In the genomic region with DNA sequence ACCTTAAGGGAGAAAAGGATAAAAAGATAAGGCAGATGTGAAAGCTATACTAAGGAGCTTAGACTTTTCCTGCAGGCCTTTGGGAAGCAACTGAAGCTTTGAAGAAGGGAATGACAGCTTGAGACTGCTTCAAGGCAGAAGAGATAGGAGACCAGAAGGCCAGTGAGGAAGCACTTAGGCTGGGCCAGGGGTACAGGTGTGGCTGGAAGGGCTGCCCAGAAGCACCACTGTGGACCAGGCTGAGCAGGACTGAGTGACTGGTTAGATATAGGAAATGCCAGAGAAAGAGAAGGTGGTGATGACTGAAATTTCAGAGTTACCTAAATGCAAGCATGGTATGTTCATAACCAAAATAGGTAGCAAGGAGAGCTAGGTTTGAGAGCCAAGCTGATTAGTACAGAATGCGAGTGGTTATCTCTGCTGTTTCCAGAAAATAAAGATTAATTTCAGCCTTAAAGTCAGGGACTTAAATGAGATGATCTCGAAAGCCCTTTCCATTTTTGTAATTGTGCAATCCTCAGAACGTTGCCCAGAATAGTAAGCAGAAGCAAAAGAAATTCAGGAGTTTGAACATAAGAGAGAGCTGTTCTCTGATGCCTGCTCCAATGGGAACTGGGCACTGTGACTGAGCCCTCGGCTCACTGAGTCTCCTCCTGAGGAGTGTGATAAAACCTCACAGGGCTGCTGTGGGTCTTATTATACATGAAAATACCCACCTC, we compare ENCODE assay signal across 17 cellular contexts. TPM values are rescaled to one million over a fixed set of nuclear protein-coding genes. Genes with fewer than 3 reads are reported as not detected.
DNase-seq lines count a peak whose midpoint lies in the region; ATAC-seq and TF ChIP-seq lines count a peak whose summit lies in the region.
"Had no signal": no experiment of that assay in that cellular context is flagged by ENCODE, and none has a peak within 500 bp of the region (broad histone marks: within the 10 kb centered on the region; RNA-seq: fewer than 3 reads in every experiment).

No MANE protein-coding gene starts in this region.

- H3K9me3 ChIP-seq in BLaER1 treated with 17β-estradiol and CSF1 and Interleukin-3, amounts not matched to agents 10 nM and 100 nM (replicated peaks in 1 of 11): no peaks in the 10 kb centered on the region
- H3K9me3 ChIP-seq in Karpas-422 (ENCODE audit: low read length): no peaks in the 10 kb centered on the region
- H3K9me3 ChIP-seq: adrenal gland, gastroesophageal sphincter, sigmoid colon, testis had no signal

- H3K4me2 ChIP-seq in BLaER1 treated with 17β-estradiol and CSF1 and Interleukin-3, amounts not matched to agents 10 nM and 100 nM: peak overlapping the region in 9 of 11 experiments; percentile 2 to 42 (median 16); a peak in 9 of 22 replicates
- peak overlapping the region; percentile 75 for H3K4me2 ChIP-seq in Karpas-422 (ENCODE audit: low read depth, low read length, poor library complexity, severe bottlenecking)

- H3K9me2 ChIP-seq in Karpas-422 (replicated peaks; ENCODE audit: insufficient read depth, low read length): no peaks in the 10 kb centered on the region

- H3K36me3 ChIP-seq in BLaER1 treated with 17β-estradiol and CSF1 and Interleukin-3, amounts not matched to agents 10 nM and 100 nM: no peaks in the 10 kb centered on the region
- H3K36me3 ChIP-seq in Karpas-422 (ENCODE audit: insufficient read depth, low read length): peaks cover 5% of the 10 kb centered on the region; the same call in 1 of the 2 replicates
- H3K36me3 ChIP-seq: adrenal gland, gastroesophageal sphincter, sigmoid colon had no signal

- no peak overlapping the region for H2AFZ ChIP-seq in Karpas-422 (ENCODE audit: low read length)

- H3K27me3 ChIP-seq in BLaER1 treated with 17β-estradiol and CSF1 and Interleukin-3, amounts not matched to agents 10 nM and 100 nM: no peaks in the 10 kb centered on the region
- no peaks in the 10 kb centered on the region for H3K27me3 ChIP-seq in Karpas-422 (ENCODE audit: low read length)
- H3K27me3 ChIP-seq: adrenal gland, gastroesophageal sphincter, sigmoid colon, testis had no signal

- DNase-seq in Karpas-422: no peak
- peak; percentile 40 for DNase-seq in fibroblast of pulmonary artery (ENCODE audit: low read depth)
- no peak for DNase-seq in omental fat pad (ENCODE audit: low spot score)
- DNase-seq in NCI-H2081 (lab: John Stamatoyannopoulos, UW): no peak
- DNase-seq: activated CD4-positive, alpha-beta T cell treated with anti-CD3 and anti-CD28 coated beads, Interleukin-2, amount 50 U/mL, for 4 hours; activated T-cell treated with anti-CD3 and anti-CD28 coated beads, Interleukin-2, amount 50 U/mL, for 72 hours; adrenal gland; NCI-H1930; NCI-H446 treated with DMSO at 0.1 percent for 48 hours; sigmoid colon; stimulated activated CD4-positive, alpha-beta T cell treated with anti-CD3 and anti-CD28 coated beads, Interleukin-2, amount 100 ng/mL, for 48 hours; testis had no signal

- no peak overlapping the region for H3K27ac ChIP-seq in BLaER1 treated with 17β-estradiol and CSF1 and Interleukin-3, amounts not matched to agents 10 nM and 100 nM
- peak overlapping the region; percentile 98 for H3K27ac ChIP-seq in Karpas-422 (ENCODE audit: low read length)
- H3K27ac ChIP-seq: adrenal gland, gastroesophageal sphincter, sigmoid colon, testis had no signal

- no peak overlapping the region for H3K9ac ChIP-seq in BLaER1 treated with 17β-estradiol and CSF1 and Interleukin-3, amounts not matched to agents 10 nM and 100 nM
- peak overlapping the region; percentile 65 for H3K9ac ChIP-seq in Karpas-422 (ENCODE audit: low read length)

- TF ChIP-seq CTCF in fibroblast of pulmonary artery (IDR thresholded peaks at IDR 0.05; ENCODE audit: low read length, missing control alignments) (no peak), omental fat pad (IDR thresholded peaks at IDR 0.05) (no peak)

- H3K79me2 ChIP-seq in Karpas-422 (ENCODE audit: low read length): peaks cover 70% of the 10 kb centered on the region

- H4K20me1 ChIP-seq in BLaER1 treated with 17β-estradiol and CSF1 and Interleukin-3, amounts not matched to agents 10 nM and 100 nM: no peaks in the 10 kb centered on the region
- H4K20me1 ChIP-seq in Karpas-422 (ENCODE audit: insufficient read depth, low read depth, low read length): 0 out of 2 replicates have a peak, but pooled peaks cover 3% of the 10 kb centered on the region

- H3K4me3 ChIP-seq in BLaER1 treated with 17β-estradiol and CSF1 and Interleukin-3, amounts not matched to agents 10 nM and 100 nM: no peak overlapping the region
- peak overlapping the region; percentile 48; the same call in 1 of the 2 replicates for H3K4me3 ChIP-seq in Karpas-422 (ENCODE audit: low read length)
- H3K4me3 ChIP-seq in fibroblast of pulmonary artery (replicated peaks; ENCODE audit: low read depth, low read length): no peak overlapping the region
- H3K4me3 ChIP-seq: adrenal gland, gastroesophageal sphincter, sigmoid colon, testis had no signal

- peaks cover 0 to 11% (median 5%) of the 10 kb centered on the region in 10 experiments; a peak in 7 of 20 replicates for H3K4me1 ChIP-seq in BLaER1 treated with 17β-estradiol and CSF1 and Interleukin-3, amounts not matched to agents 10 nM and 100 nM
- H3K4me1 ChIP-seq in Karpas-422 (ENCODE audit: low read length): peaks cover 77% of the 10 kb centered on the region
- H3K4me1 ChIP-seq: adrenal gland, sigmoid colon, testis had no signal

- peak; percentile 60 for ATAC-seq in omental fat pad (ENCODE audit: low FRiP score)
- ATAC-seq in GM21447 (IDR thresholded peaks at IDR 0.05; ENCODE audit: unreplicated experiment): no peak
- no peak for ATAC-seq in GM19328 (IDR thresholded peaks at IDR 0.05; ENCODE audit: unreplicated experiment)
- no peak for ATAC-seq in GM21528 (IDR thresholded peaks at IDR 0.05; ENCODE audit: low FRiP score, unreplicated experiment)
- ATAC-seq: activated T-cell treated with anti-CD3 and anti-CD28 coated beads, Interleukin-2, amount 50 U/mL, for 72 hours; gastroesophageal sphincter had no signal

RNA-seq across cellular contexts. Expression of a gene that starts 54.9 kb away (rescaled TPM):
- total RNA-seq in Karpas-422 (2014; rRNA removed; shearing (Covaris generic); ENCODE audit: low replicate concordance): 118 and 158 TPM in 2 replicates
- total RNA-seq in omental fat pad: 10 to 100 TPM; 24.9 to 92.4 (median 54.4) TPM
